In the genomic region with DNA sequence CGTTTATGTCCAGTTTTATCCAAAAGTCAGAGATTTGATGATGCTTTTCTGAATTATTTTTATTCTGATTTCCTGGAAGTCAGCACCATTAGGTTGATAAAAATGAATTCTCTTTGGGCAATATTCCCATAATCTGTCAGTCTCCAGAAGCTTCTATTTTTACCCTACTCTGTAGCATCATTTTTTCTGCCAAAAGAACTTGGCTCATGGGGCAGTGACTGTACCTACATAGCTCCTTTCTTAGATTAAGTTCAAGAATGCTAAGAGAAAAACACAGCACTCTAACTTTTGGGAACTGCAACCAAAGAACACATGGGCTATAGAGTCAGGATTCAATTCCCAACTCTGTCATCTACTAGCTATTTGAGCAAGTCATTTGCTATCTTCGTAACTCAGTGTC, we compare ENCODE assay signal across 24 cellular contexts.
"Had no signal": no experiment of that assay in that cellular context is flagged by ENCODE, and none has a peak within 500 bp of the region (broad histone marks: within the 10 kb centered on the region; RNA-seq: fewer than 3 reads in every experiment).

No MANE protein-coding gene starts in this region.

- H3K9me3 ChIP-seq: neutrophil, pancreas, prostate gland, right lobe of liver, sigmoid colon, stomach, tibial artery, transverse colon, upper lobe of right lung, uterus had no signal

- H3K4me3 ChIP-seq: pancreas, prostate gland, right lobe of liver, sigmoid colon, stomach, tibial artery, transverse colon, upper lobe of right lung, uterus had no signal

- H3K27ac ChIP-seq: neutrophil, pancreas, prostate gland, right lobe of liver, sigmoid colon, stomach, tibial artery, transverse colon, upper lobe of right lung, uterus had no signal

- H3K36me3 ChIP-seq: neutrophil, pancreas, prostate gland, right lobe of liver, sigmoid colon, stomach, tibial artery, transverse colon, upper lobe of right lung, uterus had no signal

- DNase-seq: naive thymus-derived CD8-positive, alpha-beta T cell; nephron progenitor cell; nucleus accumbens; pancreas; retina; right cardiac atrium; right lobe of liver; sigmoid colon; small intestine; stimulated activated CD4-positive, alpha-beta T cell treated with anti-CD3 and anti-CD28 coated beads, Interleukin-15, amount 100 ng/mL, for 24 hours; stimulated activated CD4-positive, alpha-beta T cell treated with anti-CD3 and anti-CD28 coated beads, Interleukin-2, amount 100 ng/mL, for 24 hours; stimulated activated CD4-positive, alpha-beta T cell treated with anti-CD3 and anti-CD28 coated beads, Interleukin-2, amount 100 ng/mL, for 48 hours; stimulated activated CD4-positive, alpha-beta T cell treated with anti-CD3 and anti-CD28 coated beads, Interleukin-4, amount 100 ng/mL, for 24 hours; stimulated activated naive B cell treated with anti-CD40 and anti-IgM and Interleukin-4, amounts not matched to agents 10 μg/mL and 1 μg/mL and 100 μg/mL, for 72 hours; stimulated activated naive CD4-positive, alpha-beta T cell treated with Interleukin-2 at 50 U/mL for 16 hours; stomach; tibial artery; transverse colon; upper lobe of right lung; uterus had no signal

- ATAC-seq: naive thymus-derived CD8-positive, alpha-beta T cell; natural killer cell treated with Interleukin-12 subunit alpha and Interleukin-12 subunit beta and Interleukin-15 and Interleukin-18, amount 100 ng/mL, for 72 hours; pancreas; right cardiac atrium; right lobe of liver; stimulated activated effector memory CD8-positive, alpha-beta T cell treated with anti-CD3 and anti-CD28 coated beads, Interleukin-12 subunit alpha, Interleukin-12 subunit beta, amount 100 ng/mL, for 72 hours; stimulated activated naive B cell treated with anti-CD40 and anti-IgM and Interleukin-4, amounts not matched to agents 10 μg/mL and 1 μg/mL and 100 μg/mL, for 72 hours; upper lobe of right lung had no signal

- H3K4me1 ChIP-seq: pancreas, prostate gland, right lobe of liver, sigmoid colon, stomach, transverse colon, upper lobe of right lung, uterus had no signal

- H3K27me3 ChIP-seq: pancreas, right lobe of liver, sigmoid colon, stomach, tibial artery, transverse colon, upper lobe of right lung, uterus had no signal
